In genomic region chr11:44862546-44863101, GRCh38 we compare ENCODE assay signal across 9 cellular contexts.
A peak's percentile ranks its signal among the peaks of the same experiment; 100 is the strongest.
DNase-seq lines count a peak whose midpoint lies in the region; ATAC-seq and TF ChIP-seq lines count a peak whose summit lies in the region.
"Had no signal": no experiment of that assay in that cellular context is flagged by ENCODE, and none has a peak within 500 bp of the region (broad histone marks: within the 10 kb centered on the region; RNA-seq: fewer than 3 reads in every experiment).

No MANE protein-coding gene starts in this region.

- peaks cover 3% of the 10 kb centered on the region for H3K4me1 ChIP-seq in cardiac muscle cell (ENCODE audit: low read depth)
- H3K4me1 ChIP-seq in SK-N-SH (ENCODE audit: control insufficient read depth in 1 of 2, insufficient read depth in 2 of 2, low read depth in 1 of 2, low read length in 1 of 2): peaks cover 17 to 53% of the 10 kb centered on the region in 2 experiments; a peak in 3 of 4 replicates
- peaks cover 13% of the 10 kb centered on the region for H3K4me1 ChIP-seq in right cardiac atrium (ENCODE audit: control insufficient read depth, insufficient read depth, low read length)
- H3K4me1 ChIP-seq in urinary bladder (ENCODE audit: insufficient read depth): no peaks in the 10 kb centered on the region
- H3K4me1 ChIP-seq: parathyroid adenoma had no signal

- DNase-seq in cardiac muscle cell (ENCODE audit: low read depth in 1 of 2, low spot score in 1 of 2) (no peak), cardiac septum (ENCODE audit: low spot score) (no peak), SK-N-SH (no peak), right cardiac atrium (no peak), NCI-H82 (lab: John Stamatoyannopoulos, UW) (no peak)

- TF ChIP-seq RAD21 in SK-N-SH (IDR thresholded peaks at IDR 0.05; ENCODE audit: low read length): no peak

- TF ChIP-seq EP300 in SK-N-SH (IDR thresholded peaks at IDR 0.05; ENCODE audit: borderline replicate concordance in 1 of 2, low read depth in 1 of 2, low read length in 1 of 2): no peak

- H3K79me2 ChIP-seq in SK-N-SH (ENCODE audit: insufficient read depth): no peaks in the 10 kb centered on the region
- H3K79me2 ChIP-seq: parathyroid adenoma had no signal

- H2AFZ ChIP-seq in SK-N-SH (ENCODE audit: low read depth): no peak overlapping the region
- H2AFZ ChIP-seq: parathyroid adenoma had no signal

- no peaks in the 10 kb centered on the region for H4K20me1 ChIP-seq in SK-N-SH (ENCODE audit: insufficient read depth)

- peaks cover 4% of the 10 kb centered on the region for H3F3A ChIP-seq in SK-N-SH (replicated peaks; ENCODE audit: insufficient read depth)

- peak overlapping the region; percentile 58; the same call in 1 of the 2 replicates for H3K4me2 ChIP-seq in SK-N-SH

- H3K9me2 ChIP-seq in SK-N-SH: no peaks in the 10 kb centered on the region

- no peak overlapping the region for H3K9ac ChIP-seq in SK-N-SH
- H3K9ac ChIP-seq: parathyroid adenoma had no signal

- ATAC-seq in right cardiac atrium (no peak), HG03159 (IDR thresholded peaks at IDR 0.05; ENCODE audit: unreplicated experiment) (no peak), GM21515 (IDR thresholded peaks at IDR 0.05; ENCODE audit: unreplicated experiment) (no peak)

- TF ChIP-seq CTCF in cardiac muscle cell (IDR thresholded peaks at IDR 0.05; ENCODE audit: low read depth, low read length): no peak
- no peak for TF ChIP-seq CTCF in SK-N-SH (IDR thresholded peaks at IDR 0.05)

- POLR2A ChIA-PET in SK-N-SH (lab: Yijun Ruan, JAX): interaction anchor here (1.4 kb wide), 1 partner anchor 119 kb away, joined by 3 read pairs; no protein-coding TSS in a partner anchor

- H3K4me3 ChIP-seq in cardiac muscle cell (no peak overlapping the region), SK-N-SH (ENCODE audit: low read depth in 2 of 2, low read length in 1 of 2) (no peak overlapping the region), right cardiac atrium (ENCODE audit: low read length) (no peak overlapping the region), urinary bladder (ENCODE audit: low read depth, low read length) (no peak overlapping the region)

- CTCF ChIA-PET in SK-N-SH (lab: Yijun Ruan, JAX): interaction anchor here (1.2 to 1.9 kb wide), 3 partner anchors 18 to 64 kb away, joined by 4 to 6 read pairs (median 5); no protein-coding TSS in a partner anchor

- H3K27me3 ChIP-seq in cardiac muscle cell (no peaks in the 10 kb centered on the region), SK-N-SH (ENCODE audit: insufficient read depth) (no peaks in the 10 kb centered on the region), right cardiac atrium (ENCODE audit: control insufficient read depth, insufficient read depth) (no peaks in the 10 kb centered on the region)

- intact Hi-C loops in cardiac septum (cut with DNase I) (no loop called here), right cardiac atrium (cut with DNase I) (loop anchor here in 1 of 4 donors (2.0 kb wide), 1 partner anchor 96 kb away; no protein-coding TSS in a partner anchor)

- H3K27ac ChIP-seq in cardiac muscle cell (peak overlapping the region; percentile 90), SK-N-SH (ENCODE audit: low read depth in 2 of 2, low read length in 1 of 2) (peak overlapping the region; percentile 23 to 84; a peak in 2 of 4 replicates), right cardiac atrium (ENCODE audit: low read length) (peak overlapping the region; percentile 94), urinary bladder (ENCODE audit: low read depth) (peak overlapping the region; percentile 24)
- H3K27ac ChIP-seq: parathyroid adenoma had no signal

- 80% methylated on average over 5 of the region's 5 CpGs for WGBS in SK-N-SH (ENCODE audit: low lambda C conversion rate)
- WGBS in right cardiac atrium: 70% methylated on average over 5 of the region's 5 CpGs
- WGBS in urinary bladder: 74% methylated on average over 5 of the region's 5 CpGs

- H3K9me3 ChIP-seq in cardiac muscle cell (ENCODE audit: low read depth) (no peaks in the 10 kb centered on the region), SK-N-SH (no peaks in the 10 kb centered on the region), right cardiac atrium (ENCODE audit: control insufficient read depth, low read length) (no peaks in the 10 kb centered on the region)

- H3K36me3 ChIP-seq in cardiac muscle cell (no peaks in the 10 kb centered on the region), SK-N-SH (replicated peaks in 1 of 2; ENCODE audit: control insufficient read depth in 1 of 2, insufficient read depth in 2 of 2, low read length in 1 of 2) (no peaks in the 10 kb centered on the region), urinary bladder (ENCODE audit: insufficient read depth) (no peaks in the 10 kb centered on the region)

TF ChIP-seq in SK-N-SH, 30 proteins besides CTCF, POLR2A, EP300 and RAD21:
- TF ChIP-seq RXRA (IDR thresholded peaks at IDR 0.05; ENCODE audit: borderline replicate concordance, low read depth) (0 out of 2 replicates have a peak, but pooled peaks have one; percentile 2), POLR2AphosphoS5 (IDR thresholded peaks at IDR 0.05; ENCODE audit: low read depth, low read length) (no peak)

Comparison
In these comparisons a context has a peak if more than half of its experiments do, and no peak if none do; other contexts are left out.
1. H3K27ac ChIP-seq: peak in every context shown above with its lines; median percentile 94 in right cardiac atrium; 90 in cardiac muscle cell; 54 in SK-N-SH; 24 in urinary bladder.